In genomic region chr2:182616471-182617393, GRCh38 we compare ENCODE assay signal across 18 cellular contexts.
DNase-seq lines count a peak whose midpoint lies in the region; ATAC-seq and TF ChIP-seq lines count a peak whose summit lies in the region.
"Had no signal": no experiment of that assay in that cellular context is flagged by ENCODE, and none has a peak within 500 bp of the region (broad histone marks: within the 10 kb centered on the region; RNA-seq: fewer than 3 reads in every experiment).

No MANE protein-coding gene starts in this region.

- H3K27me3 Mint-ChIP-seq in T-helper 17 cell: peaks cover 7% of the 10 kb centered on the region
- H3K27me3 Mint-ChIP-seq: activated T-cell treated with anti-CD3 and anti-CD28 coated beads, Interleukin-2, amount 50 U/mL, for 24 hours had no signal

- H3K4me1 Mint-ChIP-seq in stimulated activated effector memory CD8-positive, alpha-beta T cell treated with anti-CD3 and anti-CD28 coated beads, Interleukin-12 subunit alpha, Interleukin-12 subunit beta, amount 100 ng/mL, for 72 hours: no peaks in the 10 kb centered on the region
- no peaks in the 10 kb centered on the region for H3K4me1 Mint-ChIP-seq in T-helper 17 cell
- H3K4me1 Mint-ChIP-seq: T-cell had no signal

- H3K4me3 Mint-ChIP-seq in stimulated activated effector memory CD8-positive, alpha-beta T cell treated with anti-CD3 and anti-CD28 coated beads, Interleukin-12 subunit alpha, Interleukin-12 subunit beta, amount 100 ng/mL, for 72 hours: no peak overlapping the region
- no peak overlapping the region for H3K4me3 Mint-ChIP-seq in T-helper 17 cell
- H3K4me3 Mint-ChIP-seq: activated T-cell treated with anti-CD3 and anti-CD28 coated beads, Interleukin-2, amount 50 U/mL, for 24 hours; mesothelial cell of epicardium; T-cell had no signal

- no peaks in the 10 kb centered on the region for H3K36me3 ChIP-seq in left ventricle myocardium inferior
- H3K36me3 ChIP-seq: ovary, transverse colon had no signal

- intact Hi-C loops in Right ventricle myocardium superior (cut with DNase I): no loop called here
- intact Hi-C loops in left ventricle myocardium inferior (cut with micrococcal nuclease): no loop called here

- no peaks in the 10 kb centered on the region for H3K36me3 Mint-ChIP-seq in stimulated activated effector memory CD8-positive, alpha-beta T cell treated with anti-CD3 and anti-CD28 coated beads, Interleukin-12 subunit alpha, Interleukin-12 subunit beta, amount 100 ng/mL, for 72 hours
- no peaks in the 10 kb centered on the region for H3K36me3 Mint-ChIP-seq in T-helper 17 cell (ENCODE audit: low read depth)
- H3K36me3 Mint-ChIP-seq: mesothelial cell of epicardium, T-cell had no signal

- TF ChIP-seq CTCF in left ventricle myocardium inferior (IDR thresholded peaks at IDR 0.05; ENCODE audit: borderline replicate concordance): no peak

- H3K4me1 ChIP-seq in left ventricle myocardium inferior: peaks cover 29% of the 10 kb centered on the region

- H3K9me3 Mint-ChIP-seq in stimulated activated effector memory CD8-positive, alpha-beta T cell treated with anti-CD3 and anti-CD28 coated beads, Interleukin-12 subunit alpha, Interleukin-12 subunit beta, amount 100 ng/mL, for 72 hours: no peaks in the 10 kb centered on the region
- H3K9me3 Mint-ChIP-seq: activated T-cell treated with anti-CD3 and anti-CD28 coated beads, Interleukin-2, amount 50 U/mL, for 24 hours; T-cell had no signal

- DNase-seq in Right ventricle myocardium superior: no peak
- no peak for DNase-seq in left ventricle myocardium inferior
- DNase-seq in T1000 (lab: John Stamatoyannopoulos, UW): peak; percentile 63
- DNase-seq in fibroblast of the conjunctiva (ENCODE audit: low read depth): peak; percentile 6
- DNase-seq in stimulated activated effector memory CD8-positive, alpha-beta T cell treated with anti-CD3 and anti-CD28 coated beads, Interleukin-12 subunit alpha, Interleukin-12 subunit beta, amount 100 ng/mL, for 72 hours (ENCODE audit: low spot score in 2 of 2): no peak
- no peak for DNase-seq in T-helper 17 cell
- no peak for DNase-seq in C1 segment of cervical spinal cord (lab: John Stamatoyannopoulos, UW)
- DNase-seq: activated CD4-positive, alpha-beta T cell treated with anti-CD3 and anti-CD28 coated beads for 48 hours; activated T-cell treated with anti-CD3 and anti-CD28 coated beads, Interleukin-2, amount 50 U/mL, for 24 hours; anterior cingulate cortex; DMS79; GOT3; ovary; stimulated activated CD8-positive, alpha-beta memory T cell treated with anti-CD3 and anti-CD28 coated beads, Interleukin-4, amount 100 ng/mL, for 48 hours; T-cell; transverse colon had no signal

- H3K27ac ChIP-seq in left ventricle myocardium inferior (replicated peaks): no peak overlapping the region
- H3K27ac ChIP-seq: ovary, transverse colon had no signal

- H3K27ac Mint-ChIP-seq in stimulated activated effector memory CD8-positive, alpha-beta T cell treated with anti-CD3 and anti-CD28 coated beads, Interleukin-12 subunit alpha, Interleukin-12 subunit beta, amount 100 ng/mL, for 72 hours: no peak overlapping the region
- no peak overlapping the region for H3K27ac Mint-ChIP-seq in T-helper 17 cell
- H3K27ac Mint-ChIP-seq: activated T-cell treated with anti-CD3 and anti-CD28 coated beads, Interleukin-2, amount 50 U/mL, for 24 hours; mesothelial cell of epicardium; T-cell had no signal

- H3K4me3 ChIP-seq in left ventricle myocardium inferior: no peak overlapping the region
- H3K4me3 ChIP-seq: ovary, transverse colon had no signal

- ATAC-seq in Right ventricle myocardium superior (ENCODE audit: poor library complexity) (peak; percentile 25), T-helper 17 cell (no peak), GM21786 (IDR thresholded peaks at IDR 0.05; ENCODE audit: unreplicated experiment) (no peak)
- peak; percentile 28 for ATAC-seq in stimulated activated effector memory CD8-positive, alpha-beta T cell treated with anti-CD3 and anti-CD28 coated beads, Interleukin-12 subunit alpha, Interleukin-12 subunit beta, amount 100 ng/mL, for 72 hours
- ATAC-seq: T-cell had no signal

- H3K9me3 ChIP-seq in left ventricle myocardium inferior (replicated peaks) (no peaks in the 10 kb centered on the region), T-helper 17 cell (ENCODE audit: control insufficient read depth, low read length, poor library complexity, severe bottlenecking) (no peaks in the 10 kb centered on the region)
- H3K9me3 ChIP-seq: ovary, transverse colon had no signal

- H3K27me3 ChIP-seq in left ventricle myocardium inferior (ENCODE audit: low read depth): no peaks in the 10 kb centered on the region
- H3K27me3 ChIP-seq: ovary, transverse colon had no signal

Comparison
In these comparisons a context has a peak if more than half of its experiments do, and no peak if none do; other contexts are left out.
1. ATAC-seq: peak in Right ventricle myocardium superior (single experiment) and stimulated activated effector memory CD8-positive, alpha-beta T cell treated with anti-CD3 and anti-CD28 coated beads, Interleukin-12 subunit alpha, Interleukin-12 subunit beta, amount 100 ng/mL, for 72 hours (single experiment); none in T-helper 17 cell (single experiment) and GM21786 (single experiment).
2. DNase-seq: peak in T1000 (single experiment) and fibroblast of the conjunctiva (single experiment); none in Right ventricle myocardium superior (single experiment), left ventricle myocardium inferior (single experiment), stimulated activated effector memory CD8-positive, alpha-beta T cell treated with anti-CD3 and anti-CD28 coated beads, Interleukin-12 subunit alpha, Interleukin-12 subunit beta, amount 100 ng/mL, for 72 hours (0 of 2), T-helper 17 cell (0 of 3) and C1 segment of cervical spinal cord (0 of 14).